1 cellular context compared by ENCODE assay signal in the genomic region with DNA sequence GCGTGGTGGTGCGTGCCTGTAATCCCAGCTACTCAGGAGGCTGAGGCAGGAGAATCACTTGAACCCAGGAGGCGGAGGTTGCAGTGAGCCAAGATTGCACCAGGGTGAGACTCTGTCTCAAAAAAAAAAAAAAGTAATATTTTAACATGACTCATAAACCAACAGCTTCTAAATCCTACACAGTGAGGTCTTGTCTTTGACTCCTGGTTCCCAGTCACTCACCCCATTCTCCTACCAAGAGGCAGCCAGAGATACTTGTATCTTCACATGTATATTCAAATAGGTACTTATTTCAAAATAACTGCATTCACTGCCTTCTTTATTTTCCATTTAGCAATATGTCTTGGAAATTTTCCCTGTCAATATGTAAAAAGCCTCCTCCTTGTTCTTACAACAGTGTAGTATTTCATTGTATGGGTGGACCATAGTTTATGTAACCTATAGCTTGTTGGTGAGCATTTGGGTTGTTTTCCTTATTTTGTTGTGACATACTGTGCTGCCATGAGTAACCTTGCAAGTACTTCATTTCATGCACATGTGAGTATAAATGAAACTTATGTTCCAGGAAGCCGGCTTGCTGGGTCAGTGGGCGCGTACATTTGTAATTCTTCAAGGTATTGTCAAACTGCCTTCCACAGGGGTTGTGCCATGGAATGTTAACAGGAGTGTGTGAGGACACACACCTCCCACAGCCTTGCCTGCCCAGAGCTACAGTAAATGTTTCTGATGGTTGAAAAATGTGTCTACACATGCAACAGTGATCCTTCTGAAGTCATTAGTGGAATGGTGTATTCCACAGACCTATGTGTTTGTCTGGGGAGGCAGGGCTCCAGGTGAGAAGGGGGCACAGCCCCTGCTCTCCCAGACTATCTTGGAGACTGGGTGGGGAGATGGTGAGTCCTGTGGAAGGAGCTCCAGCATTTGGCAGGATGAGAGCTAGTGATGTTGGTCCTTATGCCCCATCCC.
TF ChIP-seq lines count a peak whose summit lies in the region.

No MANE protein-coding gene starts in this region.

TF ChIP-seq in IMR-90, 13 proteins besides CTCF, POLR2A, EP300 and RAD21 (continued from another document):
- TF ChIP-seq, protein P1, sequence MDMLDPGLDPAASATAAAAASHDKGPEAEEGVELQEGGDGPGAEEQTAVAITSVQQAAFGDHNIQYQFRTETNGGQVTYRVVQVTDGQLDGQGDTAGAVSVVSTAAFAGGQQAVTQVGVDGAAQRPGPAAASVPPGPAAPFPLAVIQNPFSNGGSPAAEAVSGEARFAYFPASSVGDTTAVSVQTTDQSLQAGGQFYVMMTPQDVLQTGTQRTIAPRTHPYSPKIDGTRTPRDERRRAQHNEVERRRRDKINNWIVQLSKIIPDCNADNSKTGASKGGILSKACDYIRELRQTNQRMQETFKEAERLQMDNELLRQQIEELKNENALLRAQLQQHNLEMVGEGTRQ (IDR thresholded peaks at IDR 0.05; ENCODE audit: low read depth, low read length): no peak
